Comparison of ENCODE assay signal across 14 cellular contexts in the genomic region with DNA sequence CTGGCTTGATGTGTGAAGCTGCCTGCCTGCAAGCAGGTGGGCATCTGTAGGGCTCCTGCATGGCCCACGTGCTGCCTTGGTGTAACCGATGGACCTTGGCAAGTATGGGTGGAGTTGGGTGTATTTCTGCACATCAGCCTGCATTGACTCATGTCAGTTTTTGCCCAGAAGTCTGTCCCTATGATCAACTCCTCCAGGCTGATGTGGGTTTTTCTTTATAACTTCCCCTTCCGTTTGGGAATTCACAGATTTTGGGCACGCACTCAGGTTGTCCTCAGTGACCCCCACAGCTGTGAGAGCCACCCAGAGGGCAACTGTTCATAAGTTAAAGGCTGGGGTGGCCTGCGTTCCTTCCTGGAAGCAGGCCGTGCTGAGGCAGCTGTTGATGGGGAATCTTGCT.
DNase-seq lines count a peak whose midpoint lies in the region; ATAC-seq and TF ChIP-seq lines count a peak whose summit lies in the region.
"Had no signal": no experiment of that assay in that cellular context is flagged by ENCODE, and none has a peak within 500 bp of the region (broad histone marks: within the 10 kb centered on the region; RNA-seq: fewer than 3 reads in every experiment).

No MANE protein-coding gene starts in this region.

- H3K36me3 ChIP-seq in kidney epithelial cell (ENCODE audit: control insufficient read depth, insufficient read depth, low read length) (no peaks in the 10 kb centered on the region), stomach (peaks cover 0 to 6% (median 2%) of the 10 kb centered on the region in 4 donors)

- 36% methylated on average over 6 of the region's 6 CpGs for WGBS in right cardiac atrium
- 57 to 78% (median 63%) methylated on average over 6 of the region's 6 CpGs for WGBS in stomach, 5 donors

- H3K9me3 ChIP-seq in right cardiac atrium (ENCODE audit: control insufficient read depth, low read length) (no peaks in the 10 kb centered on the region), stomach (no peaks in the 10 kb centered on the region)

- H3K4me1 ChIP-seq in right cardiac atrium (ENCODE audit: control insufficient read depth, insufficient read depth, low read length) (peaks cover 10% of the 10 kb centered on the region), stomach (peaks cover 16 to 88% (median 50%) of the 10 kb centered on the region in 4 donors)

- no peaks in the 10 kb centered on the region for H3K27me3 ChIP-seq in right cardiac atrium (ENCODE audit: control insufficient read depth, insufficient read depth)
- H3K27me3 ChIP-seq in kidney epithelial cell (ENCODE audit: control insufficient read depth, insufficient read depth, low read length), result no peaks in the 10 kb centered on the region
- no peaks in the 10 kb centered on the region for H3K27me3 ChIP-seq in stomach

- peaks cover 26% of the 10 kb centered on the region for H3K36me3 Mint-ChIP-seq in activated T-helper 1 cell treated with anti-CD3 and anti-CD28 coated beads, Interleukin-12 subunit alpha, Interleukin-12 subunit beta, Interleukin-2, Interleukin-4 antibody, amounts not matched to agents 30 ng/mL and 10 ng/mL and 1 ng/mL, durations not matched to agents 14 hours and 24 hours and 36 hours (ENCODE audit: low read depth)

- H3K27ac Mint-ChIP-seq in activated T-helper 1 cell treated with anti-CD3 and anti-CD28 coated beads, Interleukin-12 subunit alpha, Interleukin-12 subunit beta, Interleukin-2, Interleukin-4 antibody, amounts not matched to agents 30 ng/mL and 10 ng/mL and 1 ng/mL, durations not matched to agents 14 hours and 24 hours and 36 hours, result peak overlapping the region; percentile 3

- TF ChIP-seq CTCF in kidney epithelial cell (IDR thresholded peaks at IDR 0.05; ENCODE audit: insufficient read depth, low read length, poor library complexity, severe bottlenecking) (no peak), stomach (IDR thresholded peaks at IDR 0.05) (no peak)

- no peak for TF ChIP-seq POLR2A in stomach (IDR thresholded peaks at IDR 0.05)

- no peak for DNase-seq in Right ventricle myocardium superior
- DNase-seq in right cardiac atrium, result no peak
- no peak for DNase-seq in activated T-helper 1 cell treated with anti-CD3 and anti-CD28 coated beads, Interleukin-12 subunit alpha, Interleukin-12 subunit beta, Interleukin-2, Interleukin-4 antibody, amounts not matched to agents 30 ng/mL and 10 ng/mL and 1 ng/mL, durations not matched to agents 14 hours and 24 hours and 36 hours (ENCODE audit: low spot score)
- DNase-seq in kidney epithelial cell (ENCODE audit: low read depth), result peak; percentile 21
- no peak for DNase-seq in stomach
- no peak for DNase-seq in NCI-H1694 treated with DMSO at 0.1 percent for 48 hours (lab: John Stamatoyannopoulos, UW)
- no peak for DNase-seq in NK-92 (lab: John Stamatoyannopoulos, UW; ENCODE audit: unreplicated experiment)
- DNase-seq: activated CD8-positive, alpha-beta memory T cell treated with anti-CD3 and anti-CD28 coated beads for 24 hours; amniotic stem cell; effector CD4-positive, alpha-beta T cell; HFFc6; hypothalamus; NCI-H2081 treated with DMSO at 0.1 percent for 48 hours had no signal

- no peak for TF ChIP-seq EP300 in stomach (IDR thresholded peaks at IDR 0.05)

- H3K4me3 ChIP-seq in right cardiac atrium (ENCODE audit: low read length) (no peak overlapping the region), kidney epithelial cell (ENCODE audit: low read depth, low read length) (no peak overlapping the region), stomach (no peak overlapping the region)

- H3K27me3 Mint-ChIP-seq in activated T-helper 1 cell treated with anti-CD3 and anti-CD28 coated beads, Interleukin-12 subunit alpha, Interleukin-12 subunit beta, Interleukin-2, Interleukin-4 antibody, amounts not matched to agents 30 ng/mL and 10 ng/mL and 1 ng/mL, durations not matched to agents 14 hours and 24 hours and 36 hours (ENCODE audit: insufficient read depth), result no peaks in the 10 kb centered on the region

- no peak overlapping the region for H3K4me3 Mint-ChIP-seq in activated T-helper 1 cell treated with anti-CD3 and anti-CD28 coated beads, Interleukin-12 subunit alpha, Interleukin-12 subunit beta, Interleukin-2, Interleukin-4 antibody, amounts not matched to agents 30 ng/mL and 10 ng/mL and 1 ng/mL, durations not matched to agents 14 hours and 24 hours and 36 hours
- H3K4me3 Mint-ChIP-seq: HFFc6 had no signal

- H3K27ac ChIP-seq in right cardiac atrium (ENCODE audit: low read length) (no peak overlapping the region), stomach (peak overlapping the region in 3 of 5 donors; percentile 36 to 42 (median 41))

- peaks cover 75% of the 10 kb centered on the region for H3K4me1 Mint-ChIP-seq in activated T-helper 1 cell treated with anti-CD3 and anti-CD28 coated beads, Interleukin-12 subunit alpha, Interleukin-12 subunit beta, Interleukin-2, Interleukin-4 antibody, amounts not matched to agents 30 ng/mL and 10 ng/mL and 1 ng/mL, durations not matched to agents 14 hours and 24 hours and 36 hours (ENCODE audit: low read depth)

- ATAC-seq in Right ventricle myocardium superior (ENCODE audit: poor library complexity) (peak; percentile 49), right cardiac atrium (no peak), HG03354 (IDR thresholded peaks at IDR 0.05; ENCODE audit: poor library complexity, severe bottlenecking, unreplicated experiment) (no peak)

- intact Hi-C loops in Right ventricle myocardium superior (cut with DNase I), result no loop called here
- intact Hi-C loops in right cardiac atrium (cut with DNase I), result no loop called here
- intact Hi-C loops in activated T-helper 1 cell treated with anti-CD3 and anti-CD28 coated beads, Interleukin-12 subunit alpha, Interleukin-12 subunit beta, Interleukin-2, Interleukin-4 antibody, amounts not matched to agents 30 ng/mL and 10 ng/mL and 1 ng/mL, durations not matched to agents 14 hours and 24 hours and 36 hours (cut with micrococcal nuclease), result no loop called here
- intact Hi-C loops in stomach (cut with DNase I; ENCODE audit: low total_unique reads), result no loop called here

- no peaks in the 10 kb centered on the region for H3K9me3 Mint-ChIP-seq in activated T-helper 1 cell treated with anti-CD3 and anti-CD28 coated beads, Interleukin-12 subunit alpha, Interleukin-12 subunit beta, Interleukin-2, Interleukin-4 antibody, amounts not matched to agents 30 ng/mL and 10 ng/mL and 1 ng/mL, durations not matched to agents 14 hours and 24 hours and 36 hours
- H3K9me3 Mint-ChIP-seq: HFFc6 had no signal
